Comparison of ENCODE assay signal across 8 cellular contexts in genomic region chr11:10770626-10771254, GRCh38. TPM values are rescaled to one million over a fixed set of nuclear protein-coding genes. Genes with fewer than 3 reads are reported as not detected.
A peak's percentile ranks its signal among the peaks of the same experiment; 100 is the strongest.
DNase-seq lines count a peak whose midpoint lies in the region; ATAC-seq and TF ChIP-seq lines count a peak whose summit lies in the region.

No MANE protein-coding gene starts in this region.

- POLR2A ChIA-PET in AG04449 (lab: Yijun Ruan, JAX): interaction anchor here (0.5 to 1.0 kb wide), 2 partner anchors 9 to 38 kb away, joined by 4 to 7 read pairs; partner anchors contain the start of gene EIF4G2

- H3K4me1 ChIP-seq in ascending aorta (no peaks in the 10 kb centered on the region), tibial artery (no peaks in the 10 kb centered on the region)

- DNase-seq in AG04449 (ENCODE audit: low read depth, low spot score): no peak
- peak; percentile 34 for DNase-seq in GM04504 (ENCODE audit: low read depth)
- peak; percentile 21 for DNase-seq in NCI-H2029 treated with DMSO at 0.1 percent for 48 hours (lab: John Stamatoyannopoulos, UW)
- DNase-seq in ascending aorta (ENCODE audit: low spot score in 2 of 2): no peak
- peak; percentile 54 for DNase-seq in iris pigment epithelial cell (ENCODE audit: low read depth)
- peak in 1 of 2 donors; percentile 44 for DNase-seq in tibial artery
- DNase-seq in NCI-H774 (lab: John Stamatoyannopoulos, UW): no peak

- CTCF ChIA-PET in AG04449 (lab: Yijun Ruan, JAX): interaction anchor here (0.6 to 5.7 kb wide), 38 partner anchors 9 to 1022 kb away, joined by 3 to 69 read pairs (median 4); no protein-coding TSS in a partner anchor

- no peak overlapping the region for H3K27ac ChIP-seq in ascending aorta
- H3K27ac ChIP-seq in tibial artery: no peak overlapping the region

- ATAC-seq in GM19035 (IDR thresholded peaks at IDR 0.05; ENCODE audit: unreplicated experiment): no peak

- intact Hi-C loops in ascending aorta (cut with DNase I) (no loop called here), tibial artery (cut with DNase I; ENCODE audit: low total_unique reads) (no loop called here)

- H3K9me3 ChIP-seq in ascending aorta (no peaks in the 10 kb centered on the region), tibial artery (no peaks in the 10 kb centered on the region)

- H3K36me3 ChIP-seq in ascending aorta: peaks cover 51 to 56% of the 10 kb centered on the region in 2 donors
- peaks cover 54 to 61% (median 56%) of the 10 kb centered on the region in 3 donors for H3K36me3 ChIP-seq in tibial artery

- H3K27me3 ChIP-seq in ascending aorta (no peaks in the 10 kb centered on the region), tibial artery (no peaks in the 10 kb centered on the region)

- no peak overlapping the region for H3K4me3 ChIP-seq in AG04449 (ENCODE audit: low read depth, low read length)
- no peak overlapping the region for H3K4me3 ChIP-seq in ascending aorta
- H3K4me3 ChIP-seq in tibial artery: no peak overlapping the region

- peak; percentile 70 for TF ChIP-seq CTCF in AG04449 (IDR thresholded peaks at IDR 0.05; ENCODE audit: insufficient read depth, low read length, missing control alignments)
- peak; percentile 8 to 55 (median 39) for TF ChIP-seq CTCF in ascending aorta (IDR thresholded peaks at IDR 0.05)
- TF ChIP-seq CTCF in tibial artery (IDR thresholded peaks at IDR 0.05): peak; percentile 40 to 47

RNA-seq across cellular contexts. Expression of gene CTR9, which starts 19.7 kb away (rescaled TPM):
- 3.1 TPM for total RNA-seq in ascending aorta

RNA-seq across cellular contexts. Expression of gene EIF4G2, which starts 38.0 kb away (rescaled TPM):
- total RNA-seq in ascending aorta: 311 TPM

Comparison
In these comparisons a context has a peak if more than half of its experiments do, and no peak if none do; other contexts are left out.
1. DNase-seq: peak in GM04504 (single experiment), NCI-H2029 treated with DMSO at 0.1 percent for 48 hours (single experiment) and iris pigment epithelial cell (single experiment); none in AG04449 (single experiment), ascending aorta (0 of 2) and NCI-H774 (single experiment).
2. Peak in every context shown above with its lines, with median percentiles within 50 percentile points of each other: CTCF ChIP-seq.